28 cellular contexts compared by ENCODE assay signal in genomic region chr2:136410673-136411072, GRCh38.
"Had no signal": no experiment of that assay in that cellular context is flagged by ENCODE, and none has a peak within 500 bp of the region (broad histone marks: within the 10 kb centered on the region; RNA-seq: fewer than 3 reads in every experiment).

No MANE protein-coding gene starts in this region.

- H3K36me3 ChIP-seq: colonic mucosa, esophagus muscularis mucosa, esophagus squamous epithelium, gastrocnemius medialis, gastroesophageal sphincter, heart left ventricle, heart right ventricle had no signal

- ATAC-seq: effector memory CD8-positive, alpha-beta T cell; esophagus mucosa; foreskin keratinocyte; gastrocnemius medialis; gastroesophageal sphincter; heart left ventricle; heart right ventricle had no signal

- H3K4me1 ChIP-seq: colonic mucosa, esophagus muscularis mucosa, gastrocnemius medialis, gastroesophageal sphincter, heart left ventricle, heart right ventricle had no signal

- FAIRE-seq: colon, endometrium, endothelial cell of umbilical vein, frontal cortex had no signal

- H3K27me3 ChIP-seq: colonic mucosa, foreskin keratinocyte, gastrocnemius medialis had no signal

- H3K4me3 ChIP-seq: colonic mucosa, coronary artery, dorsolateral prefrontal cortex, esophagus muscularis mucosa, esophagus squamous epithelium, gastrocnemius medialis, gastroesophageal sphincter, heart left ventricle, heart right ventricle had no signal

- DNase-seq: colonic mucosa; cortex of kidney; dermis blood vessel endothelial cell; dorsolateral prefrontal cortex; effector CD4-positive, alpha-beta T cell; effector CD8-positive, alpha-beta T cell; effector memory CD4-positive, alpha-beta T cell; effector memory CD8-positive, alpha-beta T cell; endodermal cell; erythroblast; esophagus squamous epithelium; foreskin fibroblast; foreskin keratinocyte; foreskin melanocyte; gastrocnemius medialis; glutamatergic neuron; head of caudate nucleus; heart left ventricle; heart right ventricle had no signal

- H3K27ac ChIP-seq: colonic mucosa, coronary artery, dorsolateral prefrontal cortex, epithelial cell of prostate, esophagus muscularis mucosa, esophagus squamous epithelium, foreskin keratinocyte, gastrocnemius medialis, gastroesophageal sphincter, heart left ventricle, heart right ventricle had no signal

- H3K9me3 ChIP-seq: colonic mucosa, esophagus muscularis mucosa, esophagus squamous epithelium, gastrocnemius medialis, gastroesophageal sphincter, heart left ventricle, heart right ventricle had no signal
